In the genomic region with DNA sequence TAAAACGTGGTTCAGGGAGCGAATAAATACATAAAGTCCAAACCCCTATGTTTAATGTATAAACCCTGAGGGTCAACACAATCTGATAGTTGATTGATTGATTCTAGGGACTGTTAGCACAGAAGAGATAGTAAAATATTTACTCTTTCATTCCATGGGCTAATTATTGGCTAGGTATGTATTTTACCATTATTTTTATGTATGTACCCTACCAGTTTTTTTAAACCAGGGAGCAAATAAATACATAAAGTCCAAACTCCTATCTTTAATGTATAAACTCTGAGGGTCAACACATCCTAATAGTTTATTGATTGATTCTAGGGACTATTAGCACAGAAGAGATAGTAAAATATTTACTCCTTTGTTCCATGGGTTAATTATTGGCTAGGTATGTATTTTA, we compare ENCODE assay signal across 23 cellular contexts.
"Had no signal": no experiment of that assay in that cellular context is flagged by ENCODE, and none has a peak within 500 bp of the region (broad histone marks: within the 10 kb centered on the region; RNA-seq: fewer than 3 reads in every experiment).

No MANE protein-coding gene starts in this region.

- DNase-seq: colonic mucosa; dermis blood vessel endothelial cell; effector memory CD8-positive, alpha-beta T cell; erythroblast; esophagus squamous epithelium; left ventricle myocardium superior; mucosa of descending colon; naive B cell; pancreas; stimulated activated CD4-positive, alpha-beta T cell treated with anti-CD3 and anti-CD28 coated beads, Interleukin-4, amount 100 ng/mL, for 4 hours; stimulated activated naive CD8-positive, alpha-beta T cell treated with anti-CD3 and anti-CD28 coated beads, Interleukin-15, Interleukin-2, amounts not matched to agents 100 U/mL and 50 U/mL, for 24 hours; substantia nigra had no signal

- ATAC-seq: effector memory CD8-positive, alpha-beta T cell; left ventricle myocardium superior; mucosa of descending colon; natural killer cell treated with Interleukin-12 subunit alpha and Interleukin-12 subunit beta and Interleukin-15 and Interleukin-18, amount 100 ng/mL, for 72 hours; pancreas; sciatic nerve; stimulated activated memory B cell treated with anti-CD40 and anti-IgM and Interleukin-4, amounts not matched to agents 10 μg/mL and 1 μg/mL and 100 μg/mL, for 72 hours; stimulated activated naive CD8-positive, alpha-beta T cell treated with anti-CD3 and anti-CD28 coated beads, Interleukin-15, Interleukin-2, amounts not matched to agents 100 U/mL and 50 U/mL, for 24 hours had no signal

- H3K36me3 Mint-ChIP-seq: natural killer cell treated with Interleukin-12 subunit alpha and Interleukin-12 subunit beta and Interleukin-15 and Interleukin-18, amount 100 ng/mL, for 72 hours had no signal

- H3K36me3 ChIP-seq: colonic mucosa, neutrophil, pancreas, thoracic aorta, tibial nerve had no signal

- H3K4me1 ChIP-seq: colonic mucosa, tibial nerve had no signal

- FAIRE-seq: keratinocyte had no signal

- H3K9me3 Mint-ChIP-seq: effector memory CD8-positive, alpha-beta T cell; memory B cell; naive B cell; natural killer cell treated with Interleukin-12 subunit alpha and Interleukin-12 subunit beta and Interleukin-15 and Interleukin-18, amount 100 ng/mL, for 72 hours; neural crest cell; stimulated activated memory B cell treated with anti-CD40 and anti-IgM and Interleukin-4, amounts not matched to agents 10 μg/mL and 1 μg/mL and 100 μg/mL, for 72 hours had no signal

- H3K27me3 ChIP-seq: colonic mucosa, esophagus squamous epithelium, neutrophil, pancreas, tibial nerve, vagina had no signal

- H3K27ac Mint-ChIP-seq: memory B cell; natural killer cell treated with Interleukin-12 subunit alpha and Interleukin-12 subunit beta and Interleukin-15 and Interleukin-18, amount 100 ng/mL, for 72 hours; stimulated activated memory B cell treated with anti-CD40 and anti-IgM and Interleukin-4, amounts not matched to agents 10 μg/mL and 1 μg/mL and 100 μg/mL, for 72 hours had no signal

- H3K9me3 ChIP-seq: colonic mucosa, esophagus squamous epithelium, mucosa of descending colon, neutrophil, pancreas, thoracic aorta, tibial nerve, vagina had no signal

- H3K4me3 Mint-ChIP-seq: effector memory CD8-positive, alpha-beta T cell; memory B cell; naive B cell; natural killer cell treated with Interleukin-12 subunit alpha and Interleukin-12 subunit beta and Interleukin-15 and Interleukin-18, amount 100 ng/mL, for 72 hours; neural crest cell; stimulated activated memory B cell treated with anti-CD40 and anti-IgM and Interleukin-4, amounts not matched to agents 10 μg/mL and 1 μg/mL and 100 μg/mL, for 72 hours had no signal

- H3K27me3 Mint-ChIP-seq: effector memory CD8-positive, alpha-beta T cell; memory B cell; naive B cell; natural killer cell treated with Interleukin-12 subunit alpha and Interleukin-12 subunit beta and Interleukin-15 and Interleukin-18, amount 100 ng/mL, for 72 hours; stimulated activated memory B cell treated with anti-CD40 and anti-IgM and Interleukin-4, amounts not matched to agents 10 μg/mL and 1 μg/mL and 100 μg/mL, for 72 hours had no signal

- H3K4me3 ChIP-seq: colonic mucosa, esophagus squamous epithelium, lung, mucosa of descending colon, pancreas, thoracic aorta, tibial nerve, vagina had no signal

- H3K27ac ChIP-seq: colonic mucosa, esophagus squamous epithelium, neutrophil, thoracic aorta, tibial nerve, vagina had no signal
